Comparison of ENCODE assay signal across 21 cellular contexts in the genomic region with DNA sequence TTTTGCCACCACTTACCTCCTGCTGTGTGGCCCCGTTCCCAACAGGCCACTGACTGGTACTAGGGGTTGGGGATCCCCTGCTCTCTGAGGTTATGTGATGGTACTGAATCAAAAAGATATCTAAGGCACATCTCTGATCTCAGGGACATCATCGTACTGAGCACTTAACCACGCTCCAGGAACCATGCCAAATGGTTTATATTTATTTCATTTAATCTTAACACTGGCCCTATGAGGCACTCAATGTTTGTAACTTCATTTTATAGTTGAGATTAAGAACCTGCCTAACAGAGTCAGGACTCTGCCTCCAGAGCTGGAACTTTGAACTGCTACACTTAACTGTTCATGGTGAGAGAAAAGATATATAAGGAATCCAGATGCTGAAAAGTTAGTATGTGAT.
DNase-seq lines count a peak whose midpoint lies in the region; ATAC-seq and TF ChIP-seq lines count a peak whose summit lies in the region.
"Had no signal": no experiment of that assay in that cellular context is flagged by ENCODE, and none has a peak within 500 bp of the region (broad histone marks: within the 10 kb centered on the region; RNA-seq: fewer than 3 reads in every experiment).

No MANE protein-coding gene starts in this region.

- no peaks in the 10 kb centered on the region for H3K9me3 ChIP-seq in breast epithelium
- H3K9me3 ChIP-seq: Peyer's patch, upper lobe of left lung had no signal

- no peak for TF ChIP-seq CTCF in MCF 10A (IDR thresholded peaks at IDR 0.05; ENCODE audit: unreplicated experiment)
- TF ChIP-seq CTCF in breast epithelium (IDR thresholded peaks at IDR 0.05) = no peak
- no peak for TF ChIP-seq CTCF in WTC11 (IDR thresholded peaks at IDR 0.05)
- TF ChIP-seq CTCF in fibroblast of villous mesenchyme (IDR thresholded peaks at IDR 0.05; ENCODE audit: insufficient read depth, low read depth, low read length) = no peak
- no peak for TF ChIP-seq CTCF in Calu3 (IDR thresholded peaks at IDR 0.05; ENCODE audit: unreplicated experiment)
- no peak for TF ChIP-seq CTCF in foreskin keratinocyte (conservative IDR thresholded peaks at IDR 0.05)

- intact Hi-C loops in MCF 10A (cut with micrococcal nuclease) = no loop called here
- intact Hi-C loops in breast epithelium (cut with DNase I; ENCODE audit: low total_unique reads) = no loop called here
- intact Hi-C loops in Calu3 (cut with micrococcal nuclease; ENCODE audit: unreplicated experiment) = no loop called here

- H3K9me3 Mint-ChIP-seq in MCF 10A (ENCODE audit: unreplicated experiment) (no peaks in the 10 kb centered on the region), WTC11 (no peaks in the 10 kb centered on the region), Calu3 (ENCODE audit: low read depth, unreplicated experiment) (no peaks in the 10 kb centered on the region)
- no peaks in the 10 kb centered on the region for H3K9me3 Mint-ChIP-seq in effector memory CD8-positive, alpha-beta T cell
- H3K9me3 Mint-ChIP-seq: activated CD8-positive, alpha-beta T cell treated with anti-CD3 and anti-CD28 coated beads for 36 hours had no signal

- H3K36me3 Mint-ChIP-seq in MCF 10A (ENCODE audit: insufficient read depth, unreplicated experiment) = peaks cover 35% of the 10 kb centered on the region
- peaks cover 6% of the 10 kb centered on the region for H3K36me3 Mint-ChIP-seq in WTC11
- H3K36me3 Mint-ChIP-seq in effector memory CD8-positive, alpha-beta T cell (ENCODE audit: insufficient read depth) = peaks cover 21% of the 10 kb centered on the region
- no peaks in the 10 kb centered on the region for H3K36me3 Mint-ChIP-seq in Calu3 (ENCODE audit: insufficient read depth, unreplicated experiment)

- BruUV-seq in MCF 10A (replicated peaks; lab: Mats Ljungman, UMichigan) = no TSS peak
- no TSS peak for BruUV-seq in Calu3 (replicated peaks; lab: Mats Ljungman, UMichigan)

- no peak for TF ChIP-seq POLR2A in breast epithelium (IDR thresholded peaks at IDR 0.05)

- H3K27me3 Mint-ChIP-seq in MCF 10A (ENCODE audit: insufficient read depth, unreplicated experiment) (no peaks in the 10 kb centered on the region), WTC11 (ENCODE audit: low read depth) (no peaks in the 10 kb centered on the region), Calu3 (ENCODE audit: unreplicated experiment) (no peaks in the 10 kb centered on the region)
- H3K27me3 Mint-ChIP-seq in effector memory CD8-positive, alpha-beta T cell = no peaks in the 10 kb centered on the region
- H3K27me3 Mint-ChIP-seq: activated CD8-positive, alpha-beta T cell treated with anti-CD3 and anti-CD28 coated beads for 36 hours had no signal

- H3K4me1 Mint-ChIP-seq in MCF 10A (ENCODE audit: insufficient read depth, unreplicated experiment) (peaks cover 14% of the 10 kb centered on the region), WTC11 (peaks cover 17% of the 10 kb centered on the region), Calu3 (ENCODE audit: low read depth, unreplicated experiment) (no peaks in the 10 kb centered on the region)
- no peaks in the 10 kb centered on the region for H3K4me1 Mint-ChIP-seq in effector memory CD8-positive, alpha-beta T cell (ENCODE audit: low read depth in 2 of 2)

- DNase-seq in MCF 10A (ENCODE audit: unreplicated experiment) (peak; percentile 2), breast epithelium (ENCODE audit: low spot score in 2 of 2) (no peak), WTC11 (ENCODE audit: low spot score) (peak; percentile 16), fibroblast of villous mesenchyme (ENCODE audit: low read depth) (peak; percentile 87), anterior cingulate cortex (lab: John Stamatoyannopoulos, UW) (no peak), Calu3 (no peak), foreskin keratinocyte (no peak)
- no peak for DNase-seq in effector memory CD8-positive, alpha-beta T cell
- DNase-seq: 8988T; activated CD8-positive, alpha-beta T cell treated with anti-CD3 and anti-CD28 coated beads for 36 hours; C1 segment of cervical spinal cord; effector memory CD4-positive, alpha-beta T cell; NCI-H187 treated with DMSO at 0.1 percent for 48 hours; Peyer's patch; retina; stimulated activated CD4-positive, alpha-beta T cell treated with anti-CD3 and anti-CD28 coated beads, Interleukin-12 subunit alpha, Interleukin-12 subunit beta, amount 100 ng/mL, for 4 hours; T-helper 9 cell; upper lobe of left lung had no signal

- H3K4me3 ChIP-seq in breast epithelium = no peak overlapping the region
- no peak overlapping the region for H3K4me3 ChIP-seq in fibroblast of villous mesenchyme (ENCODE audit: low read depth, low read length)
- H3K4me3 ChIP-seq: K562, lung, Peyer's patch, upper lobe of left lung had no signal

- no peaks in the 10 kb centered on the region for H3K4me1 ChIP-seq in breast epithelium
- peaks cover 13% of the 10 kb centered on the region for H3K4me1 ChIP-seq in foreskin keratinocyte
- H3K4me1 ChIP-seq: Peyer's patch, upper lobe of left lung had no signal

- ATAC-seq in WTC11 (no peak), foreskin keratinocyte (no peak)
- no peak for ATAC-seq in effector memory CD8-positive, alpha-beta T cell (replicated peaks)
- ATAC-seq: activated CD4-positive, CD25-positive, alpha-beta regulatory T cell treated with anti-CD3 and anti-CD28 coated beads, Interleukin-2, amount 50 U/mL, for 24 hours; activated CD8-positive, alpha-beta T cell treated with anti-CD3 and anti-CD28 coated beads for 36 hours; K562 had no signal

- H3K4me3 Mint-ChIP-seq in MCF 10A (ENCODE audit: unreplicated experiment) = no peak overlapping the region
- H3K4me3 Mint-ChIP-seq in WTC11 = no peak overlapping the region
- no peak overlapping the region for H3K4me3 Mint-ChIP-seq in effector memory CD8-positive, alpha-beta T cell
- no peak overlapping the region for H3K4me3 Mint-ChIP-seq in Calu3 (ENCODE audit: low read depth, unreplicated experiment)
- H3K4me3 Mint-ChIP-seq: activated CD8-positive, alpha-beta T cell treated with anti-CD3 and anti-CD28 coated beads for 36 hours had no signal

- POLR2A ChIA-PET in MCF 10A (lab: Yijun Ruan, JAX) = interaction anchor here (0.7 kb wide), 1 partner anchor 17 kb away, joined by 3 read pairs; no protein-coding TSS in a partner anchor
- POLR2A ChIA-PET in WTC11 (lab: Charles Lee) = no interaction called here

- CTCF ChIA-PET in MCF 10A (lab: Yijun Ruan, JAX) (no interaction called here), WTC11 (lab: Charles Lee) (no interaction called here), Calu3 (lab: Charles Lee) (no interaction called here)

- peak overlapping the region; percentile 94 for H3K27ac Mint-ChIP-seq in MCF 10A (ENCODE audit: low read depth, unreplicated experiment)
- H3K27ac Mint-ChIP-seq in WTC11 = no peak overlapping the region
- no peak overlapping the region for H3K27ac Mint-ChIP-seq in effector memory CD8-positive, alpha-beta T cell
- no peak overlapping the region for H3K27ac Mint-ChIP-seq in Calu3 (ENCODE audit: unreplicated experiment)
- H3K27ac Mint-ChIP-seq: activated CD8-positive, alpha-beta T cell treated with anti-CD3 and anti-CD28 coated beads for 36 hours had no signal

- no peaks in the 10 kb centered on the region for H3K36me3 ChIP-seq in breast epithelium

- H3K27me3 ChIP-seq in breast epithelium = no peaks in the 10 kb centered on the region
- no peaks in the 10 kb centered on the region for H3K27me3 ChIP-seq in foreskin keratinocyte
- H3K27me3 ChIP-seq: Peyer's patch, upper lobe of left lung had no signal

- H3K27ac ChIP-seq in breast epithelium = no peak overlapping the region
- H3K27ac ChIP-seq in foreskin keratinocyte = no peak overlapping the region
- H3K27ac ChIP-seq: Peyer's patch, upper lobe of left lung had no signal

TF ChIP-seq in WTC11, 78 proteins besides CTCF, POLR2A, EP300 and RAD21:
- TF ChIP-seq SOX15 (CRISPR knock-in tag; IDR thresholded peaks at IDR 0.05) (no peak), CDX4 (CRISPR knock-in tag; IDR thresholded peaks at IDR 0.05; ENCODE audit: borderline replicate concordance) (no peak), PRRX2 (CRISPR knock-in tag; IDR thresholded peaks at IDR 0.05) (no peak), ZNF138 (CRISPR knock-in tag; conservative IDR thresholded peaks at IDR 0.05) (no peak)
- TF ChIP-seq, protein P1, sequence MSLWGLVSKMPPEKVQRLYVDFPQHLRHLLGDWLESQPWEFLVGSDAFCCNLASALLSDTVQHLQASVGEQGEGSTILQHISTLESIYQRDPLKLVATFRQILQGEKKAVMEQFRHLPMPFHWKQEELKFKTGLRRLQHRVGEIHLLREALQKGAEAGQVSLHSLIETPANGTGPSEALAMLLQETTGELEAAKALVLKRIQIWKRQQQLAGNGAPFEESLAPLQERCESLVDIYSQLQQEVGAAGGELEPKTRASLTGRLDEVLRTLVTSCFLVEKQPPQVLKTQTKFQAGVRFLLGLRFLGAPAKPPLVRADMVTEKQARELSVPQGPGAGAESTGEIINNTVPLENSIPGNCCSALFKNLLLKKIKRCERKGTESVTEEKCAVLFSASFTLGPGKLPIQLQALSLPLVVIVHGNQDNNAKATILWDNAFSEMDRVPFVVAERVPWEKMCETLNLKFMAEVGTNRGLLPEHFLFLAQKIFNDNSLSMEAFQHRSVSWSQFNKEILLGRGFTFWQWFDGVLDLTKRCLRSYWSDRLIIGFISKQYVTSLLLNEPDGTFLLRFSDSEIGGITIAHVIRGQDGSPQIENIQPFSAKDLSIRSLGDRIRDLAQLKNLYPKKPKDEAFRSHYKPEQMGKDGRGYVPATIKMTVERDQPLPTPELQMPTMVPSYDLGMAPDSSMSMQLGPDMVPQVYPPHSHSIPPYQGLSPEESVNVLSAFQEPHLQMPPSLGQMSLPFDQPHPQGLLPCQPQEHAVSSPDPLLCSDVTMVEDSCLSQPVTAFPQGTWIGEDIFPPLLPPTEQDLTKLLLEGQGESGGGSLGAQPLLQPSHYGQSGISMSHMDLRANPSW (CRISPR knock-in tag; conservative IDR thresholded peaks at IDR 0.05; ENCODE audit: low read depth) = no peak
- TF ChIP-seq, protein P2, sequence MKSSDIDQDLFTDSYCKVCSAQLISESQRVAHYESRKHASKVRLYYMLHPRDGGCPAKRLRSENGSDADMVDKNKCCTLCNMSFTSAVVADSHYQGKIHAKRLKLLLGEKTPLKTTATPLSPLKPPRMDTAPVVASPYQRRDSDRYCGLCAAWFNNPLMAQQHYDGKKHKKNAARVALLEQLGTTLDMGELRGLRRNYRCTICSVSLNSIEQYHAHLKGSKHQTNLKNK (CRISPR knock-in tag; IDR thresholded peaks at IDR 0.05) = no peak

Comparison
In these comparisons a context has a peak if more than half of its experiments do, and no peak if none do; other contexts are left out.
1. DNase-seq: peak in MCF 10A (single experiment), WTC11 (single experiment) and fibroblast of villous mesenchyme (single experiment); none in breast epithelium (0 of 2), effector memory CD8-positive, alpha-beta T cell (0 of 3), anterior cingulate cortex (0 of 58), Calu3 (single experiment) and foreskin keratinocyte (0 of 2).